1 cellular context compared by ENCODE assay signal in the genomic region with DNA sequence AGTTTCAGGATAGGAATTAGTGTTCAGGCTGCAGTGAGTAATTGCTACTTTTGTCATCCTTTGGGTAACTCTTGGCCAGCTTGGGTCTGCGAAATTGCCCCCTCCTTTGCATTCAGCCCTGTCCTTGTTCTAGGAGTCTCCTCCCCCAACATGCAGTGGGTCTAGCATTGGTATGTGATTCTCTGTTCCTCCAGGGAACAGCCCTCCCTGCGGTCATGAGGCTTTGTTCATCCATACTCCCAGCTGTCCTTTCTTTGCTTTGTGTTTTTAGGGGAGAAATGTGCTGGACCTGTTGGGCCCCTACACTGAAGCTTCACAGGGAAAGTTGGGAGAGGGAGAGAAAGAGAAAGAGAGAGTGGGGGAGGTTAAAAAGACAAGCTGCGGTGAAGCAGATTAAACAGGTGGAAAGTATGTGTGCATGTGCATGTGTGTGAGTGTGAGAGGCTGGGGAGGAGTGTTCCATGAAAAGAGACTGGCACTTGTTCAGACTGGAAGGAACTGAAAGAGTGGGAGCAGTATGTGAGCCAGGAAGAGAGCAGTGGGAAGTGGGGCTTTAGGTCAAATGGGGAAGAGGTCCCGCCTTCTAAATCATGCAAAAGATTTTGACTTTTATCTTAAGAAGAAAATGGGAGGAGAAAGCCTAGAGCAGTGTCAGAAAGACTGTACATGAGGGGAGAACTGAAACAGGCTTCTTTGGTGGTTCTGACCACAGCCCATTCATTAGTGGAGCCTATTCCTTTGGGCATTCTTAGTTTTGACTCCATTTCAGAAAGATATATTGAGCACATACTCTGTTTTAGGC.
TF ChIP-seq lines count a peak whose summit lies in the region.

No MANE protein-coding gene starts in this region.

TF ChIP-seq in GM12878, 131 proteins besides CTCF, POLR2A, EP300 and RAD21 (continued from another document and continues in another):
- TF ChIP-seq, protein P1, sequence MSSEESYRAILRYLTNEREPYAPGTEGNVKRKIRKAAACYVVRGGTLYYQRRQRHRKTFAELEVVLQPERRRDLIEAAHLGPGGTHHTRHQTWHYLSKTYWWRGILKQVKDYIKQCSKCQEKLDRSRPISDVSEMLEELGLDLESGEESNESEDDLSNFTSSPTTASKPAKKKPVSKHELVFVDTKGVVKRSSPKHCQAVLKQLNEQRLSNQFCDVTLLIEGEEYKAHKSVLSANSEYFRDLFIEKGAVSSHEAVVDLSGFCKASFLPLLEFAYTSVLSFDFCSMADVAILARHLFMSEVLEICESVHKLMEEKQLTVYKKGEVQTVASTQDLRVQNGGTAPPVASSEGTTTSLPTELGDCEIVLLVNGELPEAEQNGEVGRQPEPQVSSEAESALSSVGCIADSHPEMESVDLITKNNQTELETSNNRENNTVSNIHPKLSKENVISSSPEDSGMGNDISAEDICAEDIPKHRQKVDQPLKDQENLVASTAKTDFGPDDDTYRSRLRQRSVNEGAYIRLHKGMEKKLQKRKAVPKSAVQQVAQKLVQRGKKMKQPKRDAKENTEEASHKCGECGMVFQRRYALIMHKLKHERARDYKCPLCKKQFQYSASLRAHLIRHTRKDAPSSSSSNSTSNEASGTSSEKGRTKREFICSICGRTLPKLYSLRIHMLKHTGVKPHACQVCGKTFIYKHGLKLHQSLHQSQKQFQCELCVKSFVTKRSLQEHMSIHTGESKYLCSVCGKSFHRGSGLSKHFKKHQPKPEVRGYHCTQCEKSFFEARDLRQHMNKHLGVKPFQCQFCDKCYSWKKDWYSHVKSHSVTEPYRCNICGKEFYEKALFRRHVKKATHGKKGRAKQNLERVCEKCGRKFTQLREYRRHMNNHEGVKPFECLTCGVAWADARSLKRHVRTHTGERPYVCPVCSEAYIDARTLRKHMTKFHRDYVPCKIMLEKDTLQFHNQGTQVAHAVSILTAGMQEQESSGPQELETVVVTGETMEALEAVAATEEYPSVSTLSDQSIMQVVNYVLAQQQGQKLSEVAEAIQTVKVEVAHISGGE (CRISPR knock-in tag; IDR thresholded peaks at IDR 0.05): no peak
- peak; percentile 62; the same call in 1 of the 2 replicates for TF ChIP-seq SMARCA5 (IDR thresholded peaks at IDR 0.05)
- TF ChIP-seq BACH1 (IDR thresholded peaks at IDR 0.05; ENCODE audit: borderline replicate concordance): no peak
- TF ChIP-seq TCF7 (IDR thresholded peaks at IDR 0.05; ENCODE audit: borderline replicate concordance): no peak
- TF ChIP-seq STAT1 (conservative IDR thresholded peaks at IDR 0.05): no peak
- no peak for TF ChIP-seq NR2C2 (IDR thresholded peaks at IDR 0.05; ENCODE audit: borderline replicate concordance, control insufficient read depth, insufficient read length, low read depth)
- TF ChIP-seq E2F8 (IDR thresholded peaks at IDR 0.05; ENCODE audit: low read depth, partially characterized antibody): no peak
- TF ChIP-seq IRF4 (IDR thresholded peaks at IDR 0.05; ENCODE audit: low read depth, low read length): peak; percentile 91
- TF ChIP-seq ZNF384 (IDR thresholded peaks at IDR 0.05; ENCODE audit: borderline replicate concordance, low read depth, low read length): no peak
- no peak for TF ChIP-seq RELA (IDR thresholded peaks at IDR 0.05; ENCODE audit: borderline replicate concordance, partially characterized antibody)
- no peak for TF ChIP-seq NRF1 (conservative IDR thresholded peaks at IDR 0.05; ENCODE audit: low read depth, low read length)
- TF ChIP-seq SUZ12 (IDR thresholded peaks at IDR 0.05; ENCODE audit: unreplicated experiment): no peak
- TF ChIP-seq POLR2AphosphoS5 (IDR thresholded peaks at IDR 0.05; ENCODE audit: low read length): no peak
- TF ChIP-seq IKZF2 (IDR thresholded peaks at IDR 0.05): peak; percentile 97 to 98
- TF ChIP-seq CBX5 (IDR thresholded peaks at IDR 0.05; ENCODE audit: low read depth): peak; percentile 76; the same call in 1 of the 2 replicates
- no peak for TF ChIP-seq SREBF1 (IDR thresholded peaks at IDR 0.05; ENCODE audit: low read length)
- no peak for TF ChIP-seq ZBTB33 (IDR thresholded peaks at IDR 0.05)
- no peak for TF ChIP-seq KAT2A (conservative IDR thresholded peaks at IDR 0.05; ENCODE audit: control insufficient read depth, low read depth, low read length)
- TF ChIP-seq ZNF217 (IDR thresholded peaks at IDR 0.05): no peak; the same call in 1 of the 2 replicates
- TF ChIP-seq, protein P2, sequence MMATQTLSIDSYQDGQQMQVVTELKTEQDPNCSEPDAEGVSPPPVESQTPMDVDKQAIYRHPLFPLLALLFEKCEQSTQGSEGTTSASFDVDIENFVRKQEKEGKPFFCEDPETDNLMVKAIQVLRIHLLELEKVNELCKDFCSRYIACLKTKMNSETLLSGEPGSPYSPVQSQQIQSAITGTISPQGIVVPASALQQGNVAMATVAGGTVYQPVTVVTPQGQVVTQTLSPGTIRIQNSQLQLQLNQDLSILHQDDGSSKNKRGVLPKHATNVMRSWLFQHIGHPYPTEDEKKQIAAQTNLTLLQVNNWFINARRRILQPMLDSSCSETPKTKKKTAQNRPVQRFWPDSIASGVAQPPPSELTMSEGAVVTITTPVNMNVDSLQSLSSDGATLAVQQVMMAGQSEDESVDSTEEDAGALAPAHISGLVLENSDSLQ (IDR thresholded peaks at IDR 0.05): peak; percentile 16; the same call in 1 of the 2 replicates
- no peak for TF ChIP-seq BMI1 (IDR thresholded peaks at IDR 0.05; ENCODE audit: borderline replicate concordance)
- no peak for TF ChIP-seq CUX1 (IDR thresholded peaks at IDR 0.05; ENCODE audit: insufficient replicate concordance, low read depth, low read length)
- no peak for TF ChIP-seq MYC (IDR thresholded peaks at IDR 0.05; ENCODE audit: insufficient read depth, insufficient read length, insufficient replicate concordance, low read length, severe bottlenecking)
- peak; percentile 62; the same call in 1 of the 3 replicates for TF ChIP-seq POU2F2 (IDR thresholded peaks at IDR 0.05; ENCODE audit: borderline replicate concordance, low read depth, low read length)
- peak; percentile 84 for TF ChIP-seq MLLT1 (IDR thresholded peaks at IDR 0.05)
- TF ChIP-seq SRF (IDR thresholded peaks at IDR 0.05; ENCODE audit: low read depth in 2 of 2, low read length in 2 of 2): peak in 1 of 2 experiments; percentile 39; a peak in 1 of 4 replicates
- TF ChIP-seq TCF3 (IDR thresholded peaks at IDR 0.05; ENCODE audit: borderline replicate concordance, insufficient read depth, low read depth, low read length): no peak
- no peak for TF ChIP-seq SREBF2 (IDR thresholded peaks at IDR 0.05; ENCODE audit: low read length)
- no peak for TF ChIP-seq SMAD5 (IDR thresholded peaks at IDR 0.05; ENCODE audit: low read depth)
- TF ChIP-seq SUPT20H (IDR thresholded peaks at IDR 0.05; ENCODE audit: borderline replicate concordance, control insufficient read depth, low read depth, low read length): no peak
- no peak for TF ChIP-seq CREM (IDR thresholded peaks at IDR 0.05; ENCODE audit: low read depth)
- TF ChIP-seq EGR1 (IDR thresholded peaks at IDR 0.05; ENCODE audit: borderline replicate concordance in 1 of 2, low read depth in 2 of 2, low read length in 2 of 2): no peak
- TF ChIP-seq YBX1 (IDR thresholded peaks at IDR 0.05): no peak
- TF ChIP-seq TAF1 (IDR thresholded peaks at IDR 0.05; ENCODE audit: borderline replicate concordance, low read depth, low read length): no peak
- peak; percentile 95 for TF ChIP-seq NBN (IDR thresholded peaks at IDR 0.05)
- TF ChIP-seq POLR2AphosphoS2 (IDR thresholded peaks at IDR 0.05; ENCODE audit: low read depth, low read length): no peak
- no peak for TF ChIP-seq BRCA1 (IDR thresholded peaks at IDR 0.05; ENCODE audit: low read depth, low read length)
- peak; percentile 38; the same call in 1 of the 2 replicates for TF ChIP-seq TARDBP (IDR thresholded peaks at IDR 0.05; ENCODE audit: borderline replicate concordance)
- peak; percentile 28; the same call in 1 of the 2 replicates for TF ChIP-seq YY1 (IDR thresholded peaks at IDR 0.05; ENCODE audit: low read depth, low read length)
- TF ChIP-seq ZNF622 (IDR thresholded peaks at IDR 0.05): no peak
- no peak for TF ChIP-seq ELK1 (IDR thresholded peaks at IDR 0.05; ENCODE audit: low read depth, low read length)
- TF ChIP-seq CHD4 (IDR thresholded peaks at IDR 0.05): no peak
- TF ChIP-seq RAD51 (IDR thresholded peaks at IDR 0.05): no peak
- TF ChIP-seq SPI1 (IDR thresholded peaks at IDR 0.05; ENCODE audit: borderline replicate concordance, insufficient read depth, low read depth, low read length): peak; percentile 96
